Comparison of ENCODE assay signal across 6 cellular contexts in genomic region chr12:55816876-55817351, GRCh38. TPM values are rescaled to one million over a fixed set of nuclear protein-coding genes. Genes with fewer than 3 reads are reported as not detected.
DNase-seq lines count a peak whose midpoint lies in the region; ATAC-seq and TF ChIP-seq lines count a peak whose summit lies in the region.

No MANE protein-coding gene starts in this region.

- DNase-seq in breast epithelium (ENCODE audit: low spot score in 2 of 2), result no peak
- no peak for DNase-seq in ovary
- DNase-seq in occipital lobe (lab: John Stamatoyannopoulos, UW), result no peak

- ATAC-seq in GM19463 (IDR thresholded peaks at IDR 0.05; ENCODE audit: unreplicated experiment) (no peak), HG03095 (IDR thresholded peaks at IDR 0.05; ENCODE audit: unreplicated experiment) (no peak)

- 0 to 1% (median 1%) methylated on average over 14 of the region's 14 CpGs for whole genome bisulfite sequencing in ovary, 3 donors

- peaks cover 6% of the 10 kb centered on the region; the same call in 1 of the 2 replicates for H3K4me1 ChIP-seq in HEK293 (ENCODE audit: control insufficient read depth, insufficient read depth, low read length)
- peaks cover 0 to 17% of the 10 kb centered on the region in 2 donors for H3K4me1 ChIP-seq in breast epithelium
- peaks cover 3% of the 10 kb centered on the region for H3K4me1 ChIP-seq in ovary (ENCODE audit: insufficient read depth)

- TF ChIP-seq CTCF in HEK293 (tag by site-specific recombination; IDR thresholded peaks at IDR 0.05) (no peak), breast epithelium (IDR thresholded peaks at IDR 0.05) (no peak), ovary (IDR thresholded peaks at IDR 0.05) (no peak)

- H3K4me3 ChIP-seq in HEK293 (ENCODE audit: low read depth, low read length) (peak overlapping the region; percentile 71), breast epithelium (peak overlapping the region; percentile 67 to 93 (median 71)), ovary (peak overlapping the region; percentile 86)

- no peaks in the 10 kb centered on the region for H3K9me3 ChIP-seq in HEK293 (ENCODE audit: control insufficient read depth, insufficient read depth, low read depth, low read length)
- H3K9me3 ChIP-seq in breast epithelium, result no peaks in the 10 kb centered on the region
- H3K9me3 ChIP-seq in ovary, result no peaks in the 10 kb centered on the region

- no peak for TF ChIP-seq EP300 in ovary (IDR thresholded peaks at IDR 0.05)

- POLR2A ChIA-PET in HEK293 (lab: Yijun Ruan, JAX), result interaction anchor here (0.7 to 6.8 kb wide), 17 partner anchors 9 to 311 kb away, joined by 3 to 170 read pairs (median 7); partner anchors contain the start of genes BLOC1S1, DNAJC14, ESYT1 and PA2G4

- H3K27me3 ChIP-seq in breast epithelium (no peaks in the 10 kb centered on the region), ovary (no peaks in the 10 kb centered on the region)

- intact Hi-C loops in breast epithelium (cut with DNase I; ENCODE audit: low total_unique reads) (no loop called here), ovary (cut with DNase I) (loop anchor here in 2 of 4 donors (5.0 to 10.0 kb wide), 2 partner anchors 62 to 70 kb away; no protein-coding TSS in a partner anchor)

- H3K36me3 ChIP-seq in HEK293 (ENCODE audit: control insufficient read depth in 2 of 2, insufficient read depth in 1 of 2, low read length in 2 of 2), result peaks cover 50 to 57% of the 10 kb centered on the region in 2 experiments
- no peaks in the 10 kb centered on the region for H3K36me3 ChIP-seq in breast epithelium
- H3K36me3 ChIP-seq in ovary, result no peaks in the 10 kb centered on the region

- CTCF ChIA-PET in HEK293 (lab: Yijun Ruan, JAX), result interaction anchor here (0.5 to 7.0 kb wide), 4 partner anchors 30 to 109 kb away, joined by 4 to 67 read pairs (median 8); no protein-coding TSS in a partner anchor

- H3K27ac ChIP-seq in HEK293 (ENCODE audit: extremely low read depth, low read depth, low read length) (peak overlapping the region; percentile 72), breast epithelium (peak overlapping the region; percentile 93 to 95), ovary (peak overlapping the region; percentile 42 to 68)

- TF ChIP-seq POLR2A in breast epithelium (IDR thresholded peaks at IDR 0.05) (no peak), ovary (IDR thresholded peaks at IDR 0.05) (no peak)

TF ChIP-seq in HEK293, 187 proteins besides CTCF, POLR2A, EP300 and RAD21:
- TF ChIP-seq ATF2 (tag by site-specific recombination; IDR thresholded peaks at IDR 0.05; ENCODE audit: low read depth), result peak; percentile 88; the same call in 1 of the 2 replicates
- TF ChIP-seq SETDB1 (IDR thresholded peaks at IDR 0.05; ENCODE audit: insufficient read length, low read length), result no peak

RNA-seq across cellular contexts. Expression of gene SARNP, which starts 0.6 kb away (rescaled TPM):
- total RNA-seq in breast epithelium (10 to 100 TPM; 54.7 to 64.3 (median 55.3) TPM), ovary (10 to 100 TPM; 48.0 to 60.8 (median 58.6) TPM), occipital lobe (84.7 TPM)
- 10 to 100 TPM; 71.6 to 89.3 TPM for polyA plus RNA-seq in ovary

RNA-seq across cellular contexts. Expression of gene ORMDL2, which starts 0.9 kb away (rescaled TPM):
- total RNA-seq in breast epithelium (10 to 100 TPM; 13.1 to 28.5 (median 21.0) TPM), ovary (10 to 100 TPM in 6 of 7 donors, 1 to 10 TPM in 1; 8.6 to 38.9 (median 20.8) TPM), occipital lobe (6.2 TPM)
- 10 to 100 TPM; 15.7 to 35.5 TPM for polyA plus RNA-seq in ovary

RNA-seq across cellular contexts. Expression of gene DNAJC14, which starts 12.5 kb away (rescaled TPM):
- total RNA-seq in breast epithelium (10 to 100 TPM; 31.0 to 46.2 (median 36.1) TPM), ovary (10 to 100 TPM; 15.7 to 32.8 (median 23.0) TPM), occipital lobe (36.3 TPM)
- 10 to 100 TPM; 19.3 to 26.8 TPM for polyA plus RNA-seq in ovary

RNA-seq across cellular contexts. Expression of gene MMP19, which starts 25.8 kb away (rescaled TPM):
- total RNA-seq in breast epithelium (10 to 100 TPM; 21.9 to 50.6 (median 47.9) TPM), ovary (10 to 100 TPM in 6 of 7 donors, 1 to 10 TPM in 1; 3.6 to 42.7 (median 23.3) TPM), occipital lobe (not detected)
- polyA plus RNA-seq in ovary, result 10 to 100 TPM; 11.3 to 23.3 TPM
